ENCODE assay signal across 8 cellular contexts in genomic region chr14:34462132-34462893, GRCh38.
DNase-seq lines count a peak whose midpoint lies in the region; ATAC-seq lines count a peak whose summit lies in the region.

A gene with protein sequence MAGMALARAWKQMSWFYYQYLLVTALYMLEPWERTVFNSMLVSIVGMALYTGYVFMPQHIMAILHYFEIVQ (minus strand): TSS chr14:34462240. CDS start chr14:34462207, 33 bp downstream.

- ATAC-seq in GM19023 (IDR thresholded peaks at IDR 0.05; ENCODE audit: unreplicated experiment) (peak; percentile 90), HG03196 (IDR thresholded peaks at IDR 0.05; ENCODE audit: unreplicated experiment) (peak; percentile 89)

- DNase-seq in AG08396 (ENCODE audit: low spot score) (peak; percentile 98), NCI-H226 (peak; percentile 85), caudate nucleus (lab: John Stamatoyannopoulos, UW) (peak; percentile 15 to 98 (median 89)), iris pigment epithelial cell (ENCODE audit: low read depth) (peak; percentile 89)
- peak; percentile 73 to 81 (median 78) for DNase-seq in activated CD4-positive, CD25-positive, alpha-beta regulatory T cell (lab: John Stamatoyannopoulos, UW)
- DNase-seq in stimulated activated CD4-positive, alpha-beta T cell treated with anti-CD3 and anti-CD28 coated beads, Interleukin-12 subunit alpha, Interleukin-12 subunit beta, amount 100 ng/mL, for 4 hours, result peak; percentile 88

- peak within 1 kb of the TSS; percentile 91 for H3K27ac ChIP-seq in caudate nucleus (ENCODE audit: low read depth, low read length)

Comparison
In these comparisons a context has a peak if more than half of its experiments do, and no peak if none do; other contexts are left out.
1. Peak in every context shown above with its lines: DNase-seq, ATAC-seq and H3K27ac ChIP-seq.